ENCODE assay signal across 19 cellular contexts in the genomic region with DNA sequence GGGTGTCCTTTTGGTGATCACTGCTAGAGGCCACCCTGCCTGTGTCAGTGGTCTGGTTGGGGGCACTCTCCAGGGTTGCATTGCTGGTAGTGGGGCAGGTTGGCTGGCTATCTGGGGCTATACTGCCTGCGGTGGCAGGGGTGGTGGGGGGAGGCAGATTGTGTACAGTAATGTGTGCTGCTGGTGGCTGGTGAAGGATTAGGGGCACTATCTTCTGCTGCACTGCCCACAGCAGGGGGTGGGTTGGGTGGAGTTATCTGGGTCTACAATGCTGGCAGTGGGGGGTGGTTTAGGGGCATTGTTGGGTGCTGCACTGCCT.
"Had no signal": no experiment of that assay in that cellular context is flagged by ENCODE, and none has a peak within 500 bp of the region (broad histone marks: within the 10 kb centered on the region; RNA-seq: fewer than 3 reads in every experiment).

No MANE protein-coding gene starts in this region.

- H3K4me3 ChIP-seq: SJSA1, SK-N-MC had no signal

- H3K9me3 Mint-ChIP-seq: T-helper 2 cell treated with Interferon-gamma antibody and Interleukin-4, amounts not matched to agents 5 μg/mL and 100 μg/mL, for 36 hours had no signal

- H3K27ac ChIP-seq: SJSA1, SK-N-MC had no signal

- H3K4me1 ChIP-seq: SJSA1 had no signal

- H3K4me3 Mint-ChIP-seq: T-helper 17 cell; T-helper 2 cell treated with Interferon-gamma antibody and Interleukin-4, amounts not matched to agents 5 μg/mL and 100 μg/mL, for 36 hours had no signal

- ATAC-seq: HepG2, Panc1, PC-3, T-helper 17 cell had no signal

- H3K27me3 ChIP-seq: SJSA1 had no signal

- H3K9me3 ChIP-seq: SJSA1 had no signal

- DNase-seq: IMR-90; MM.1S; NCI-H1092 treated with DMSO at 0.1 percent for 48 hours; NCI-H2081; NCI-H2107; NCI-H524 treated with DMSO at 0.1 percent for 48 hours; NCI-H69; NK-92 treated with Interleukin-12 subunit alpha and Interleukin-12 subunit beta, amount 100 ng/mL, for 24 hours; PC-3; Right ventricle myocardium superior; RPMI8226; SIG-M5; T-helper 1 cell; T-helper 17 cell had no signal

- H3K27ac Mint-ChIP-seq: T-helper 17 cell; T-helper 2 cell treated with Interferon-gamma antibody and Interleukin-4, amounts not matched to agents 5 μg/mL and 100 μg/mL, for 36 hours had no signal

- H3K4me1 Mint-ChIP-seq: T-helper 17 cell had no signal

- H3K36me3 ChIP-seq: SJSA1 had no signal
